ENCODE assay signal across 14 cellular contexts in the genomic region with DNA sequence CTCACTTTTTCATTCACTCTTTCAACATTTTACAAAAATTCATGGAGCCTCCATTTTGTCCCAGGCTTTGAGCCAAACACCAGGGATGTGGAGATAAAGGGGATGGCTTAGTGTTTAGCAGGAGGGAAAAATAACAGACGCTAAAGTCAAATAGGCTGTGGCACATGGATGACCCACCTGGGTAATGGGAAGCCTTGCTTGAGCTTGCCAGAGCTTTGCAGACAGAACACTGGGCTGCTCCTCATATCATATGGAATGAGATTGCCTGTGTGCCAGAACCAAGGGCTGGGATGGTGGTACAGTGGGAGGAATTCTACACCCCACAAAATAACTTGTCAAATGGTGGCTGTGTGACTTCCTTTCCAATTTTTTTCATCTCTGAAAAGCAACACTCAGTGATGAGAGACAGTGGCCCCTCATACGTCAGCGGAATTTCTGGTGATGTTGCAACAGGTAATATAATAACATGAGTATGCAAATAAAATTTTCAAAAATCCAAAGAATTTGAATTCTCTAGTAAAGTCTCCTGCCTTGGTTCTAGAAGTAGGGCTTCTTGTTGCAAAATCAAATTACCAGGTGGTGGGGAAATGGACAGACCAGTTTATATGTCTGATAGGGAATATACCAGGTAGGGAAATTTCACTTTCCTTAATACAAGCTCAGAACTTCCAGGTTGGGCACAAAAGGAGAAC.
"Had no signal": no experiment of that assay in that cellular context is flagged by ENCODE, and none has a peak within 500 bp of the region (broad histone marks: within the 10 kb centered on the region; RNA-seq: fewer than 3 reads in every experiment).

No MANE protein-coding gene starts in this region.

- DNase-seq: activated CD4-positive, alpha-beta T cell treated with anti-CD3 and anti-CD28 coated beads, Interleukin-2, amount 50 U/mL, for 1 hour; activated naive CD4-positive, alpha-beta T cell; effector CD8-positive, alpha-beta T cell; esophagus squamous epithelium; glutamatergic neuron; kidney glomerular epithelial cell; left ventricle myocardium superior; mesenchymal stem cell; naive thymus-derived CD8-positive, alpha-beta T cell; stimulated activated CD4-positive, alpha-beta T cell treated with anti-CD3 and anti-CD28 coated beads, Interleukin-2, amount 100 ng/mL, for 48 hours had no signal

- ATAC-seq: foreskin keratinocyte; left ventricle myocardium superior; naive thymus-derived CD8-positive, alpha-beta T cell; stimulated activated memory B cell treated with anti-CD40 and anti-IgM and Interleukin-4, amounts not matched to agents 10 μg/mL and 1 μg/mL and 100 μg/mL, for 72 hours had no signal

- H3K4me3 ChIP-seq: esophagus squamous epithelium, tibial nerve, vagina had no signal
